Comparison of ENCODE assay signal across 8 cellular contexts in genomic region chr3:15646924-15647511, GRCh38. TPM values are rescaled to one million over a fixed set of nuclear protein-coding genes. Genes with fewer than 3 reads are reported as not detected.
DNase-seq lines count a peak whose midpoint lies in the region; ATAC-seq and TF ChIP-seq lines count a peak whose summit lies in the region.

No MANE protein-coding gene starts in this region.

- peak; percentile 14 for ATAC-seq in GM21447 (IDR thresholded peaks at IDR 0.05; ENCODE audit: unreplicated experiment)
- no peak for ATAC-seq in central memory CD8-positive, alpha-beta T cell (replicated peaks; ENCODE audit: extremely low read depth, poor library complexity, severe bottlenecking)

- H3K36me3 Mint-ChIP-seq in central memory CD8-positive, alpha-beta T cell (ENCODE audit: insufficient read depth), result peaks cover 6% of the 10 kb centered on the region
- H3K36me3 Mint-ChIP-seq in mesothelial cell of epicardium (peaks cover 2% of the 10 kb centered on the region), neural progenitor cell (peaks cover 2% of the 10 kb centered on the region)

- H3K9ac ChIP-seq in neural progenitor cell, result no peak overlapping the region

- in situ Hi-C loops in ACHN (cut with HindIII; ENCODE audit: low pct_ligation_motif_present, low pct_unique_long_range_greater_than_20kb, low sequenced_read_pairs), result no loop called here
- in situ Hi-C loops in HAP-1 (cut with MboI; ENCODE audit: low sequenced_read_pairs), result no loop called here

- H3K27me3 Mint-ChIP-seq in central memory CD8-positive, alpha-beta T cell, result peaks cover 28% of the 10 kb centered on the region
- H3K27me3 Mint-ChIP-seq in mesothelial cell of epicardium (ENCODE audit: low read depth) (no peaks in the 10 kb centered on the region), neural progenitor cell (ENCODE audit: insufficient read depth, low read depth) (peaks cover 2% of the 10 kb centered on the region)

- DNase-seq in ACHN, result peak; percentile 98
- DNase-seq in MG63, result peak; percentile 94
- no peak for DNase-seq in central memory CD8-positive, alpha-beta T cell (ENCODE audit: low spot score in 2 of 2)
- DNase-seq in mesothelial cell of epicardium (ENCODE audit: low spot score in 2 of 2, unreplicated experiment in 2 of 2), result no peak
- DNase-seq in neural progenitor cell (ENCODE audit: low spot score), result no peak
- no peak for DNase-seq in HAP-1 (ENCODE audit: low spot score in 2 of 2)
- no peak for DNase-seq in DMS114 treated with DMSO at 0.1 percent for 48 hours (lab: John Stamatoyannopoulos, UW; ENCODE audit: unreplicated experiment)

- no peaks in the 10 kb centered on the region for H3K36me3 ChIP-seq in MG63
- H3K36me3 ChIP-seq in neural progenitor cell, result no peaks in the 10 kb centered on the region
- no peaks in the 10 kb centered on the region for H3K36me3 ChIP-seq in HAP-1 (replicated peaks)

- no peaks in the 10 kb centered on the region for H4K20me1 ChIP-seq in neural progenitor cell (ENCODE audit: low read depth)

- no peak overlapping the region for H2AFZ ChIP-seq in neural progenitor cell (replicated peaks)

- peaks cover 59% of the 10 kb centered on the region for H3K4me1 Mint-ChIP-seq in central memory CD8-positive, alpha-beta T cell
- H3K4me1 Mint-ChIP-seq in mesothelial cell of epicardium (peaks cover 31% of the 10 kb centered on the region), neural progenitor cell (peaks cover 17% of the 10 kb centered on the region)

- H3K4me1 ChIP-seq in neural progenitor cell (no peaks in the 10 kb centered on the region), HAP-1 (no peaks in the 10 kb centered on the region)

- H3K4me3 ChIP-seq in MG63, result no peak overlapping the region
- H3K4me3 ChIP-seq in neural progenitor cell, result no peak overlapping the region
- H3K4me3 ChIP-seq in HAP-1, result no peak overlapping the region

- no peaks in the 10 kb centered on the region for H3K79me2 ChIP-seq in neural progenitor cell (ENCODE audit: low read depth)

- H3K9me3 ChIP-seq in MG63, result no peaks in the 10 kb centered on the region
- no peaks in the 10 kb centered on the region for H3K9me3 ChIP-seq in neural progenitor cell (ENCODE audit: low read depth)
- no peaks in the 10 kb centered on the region for H3K9me3 ChIP-seq in HAP-1

- H3K4me3 Mint-ChIP-seq in central memory CD8-positive, alpha-beta T cell, result peak overlapping the region; percentile 52
- no peak overlapping the region for H3K4me3 Mint-ChIP-seq in mesothelial cell of epicardium
- no peak overlapping the region for H3K4me3 Mint-ChIP-seq in neural progenitor cell

- H3K27ac ChIP-seq in neural progenitor cell, result no peak overlapping the region

- TF ChIP-seq CTCF in mesothelial cell of epicardium (IDR thresholded peaks at IDR 0.05; ENCODE audit: unreplicated experiment) (no peak), neural progenitor cell (IDR thresholded peaks at IDR 0.05) (no peak)

- H3K9me3 Mint-ChIP-seq in central memory CD8-positive, alpha-beta T cell, result no peaks in the 10 kb centered on the region
- no peaks in the 10 kb centered on the region for H3K9me3 Mint-ChIP-seq in mesothelial cell of epicardium
- no peaks in the 10 kb centered on the region for H3K9me3 Mint-ChIP-seq in neural progenitor cell

- no peak overlapping the region for H3K4me2 ChIP-seq in neural progenitor cell

- peak overlapping the region; percentile 87 for H3K27ac Mint-ChIP-seq in central memory CD8-positive, alpha-beta T cell (ENCODE audit: low read depth)
- H3K27ac Mint-ChIP-seq in mesothelial cell of epicardium, result peak overlapping the region; percentile 82
- H3K27ac Mint-ChIP-seq in neural progenitor cell, result no peak overlapping the region

- H3K27me3 ChIP-seq in MG63 (no peaks in the 10 kb centered on the region), neural progenitor cell (no peaks in the 10 kb centered on the region), HAP-1 (ENCODE audit: low read depth) (no peaks in the 10 kb centered on the region)

- H3F3A ChIP-seq in neural progenitor cell (ENCODE audit: low read depth), result no peaks in the 10 kb centered on the region

RNA-seq across cellular contexts. Expression of gene BTD, which starts 45.5 kb away (rescaled TPM):
- 6.8 and 11.9 TPM in 2 replicates for total RNA-seq in MG63 (2014; rRNA removed; shearing (Covaris generic); ENCODE audit: low replicate concordance)
- total RNA-seq in mesothelial cell of epicardium, result 10.7 to 12.5 TPM (median 12.3 TPM) in 3 replicates
- total RNA-seq in neural progenitor cell (ENCODE audit: low replicate concordance), result 11.7 and 16.0 TPM in 2 replicates

RNA-seq across cellular contexts. Expression of gene HACL1, which starts 45.6 kb away (rescaled TPM):
- 0.91 and 1.9 TPM in 2 replicates for total RNA-seq in MG63 (2014; rRNA removed; shearing (Covaris generic); ENCODE audit: low replicate concordance)
- 25.1 to 25.4 TPM (median 25.3 TPM) in 3 replicates for total RNA-seq in mesothelial cell of epicardium
- 38.8 and 48.6 TPM in 2 replicates for total RNA-seq in neural progenitor cell (ENCODE audit: low replicate concordance)

Comparison
In these comparisons a context has a peak if more than half of its experiments do, and no peak if none do; other contexts are left out.
1. DNase-seq: peak in ACHN (single experiment) and MG63 (single experiment); none in central memory CD8-positive, alpha-beta T cell (0 of 2), mesothelial cell of epicardium (0 of 2), neural progenitor cell (single experiment), HAP-1 (0 of 2) and DMS114 treated with DMSO at 0.1 percent for 48 hours (single experiment).